ENCODE assay signal across 1 cellular context in genomic region chr20:62487564-62488086, GRCh38.
TF ChIP-seq lines count a peak whose summit lies in the region.

No MANE protein-coding gene starts in this region.

TF ChIP-seq in K562, 482 proteins besides CTCF, POLR2A, EP300 and RAD21 (continued from another document and continues in another):
- TF ChIP-seq RREB1 (CRISPR knock-in tag; IDR thresholded peaks at IDR 0.05) (no peak), BACH1 (tag; IDR thresholded peaks at IDR 0.05) (no peak), FOXA1 (IDR thresholded peaks at IDR 0.05; ENCODE audit: borderline replicate concordance) (no peak), STAT5B (CRISPR knock-in tag; IDR thresholded peaks at IDR 0.05) (no peak), IRF1 (CRISPR knock-in tag; IDR thresholded peaks at IDR 0.05; ENCODE audit: borderline replicate concordance) (no peak), BRF2 (IDR thresholded peaks at IDR 0.05; ENCODE audit: borderline replicate concordance, insufficient read depth, insufficient read length) (no peak), ZBTB17 (CRISPR knock-in tag; IDR thresholded peaks at IDR 0.05) (peak; percentile 27; the same call in 1 of the 2 replicates), MEF2D (tag; conservative IDR thresholded peaks at IDR 0.05; ENCODE audit: low read depth) (no peak), ZNF175 (CRISPR knock-in tag; IDR thresholded peaks at IDR 0.05; ENCODE audit: low read depth) (no peak), ZMIZ1 (IDR thresholded peaks at IDR 0.05; ENCODE audit: low read depth in 2 of 2, low read length in 2 of 2) (0 out of 4 replicates have a peak, but pooled peaks of 1 of the 2 experiments have one; percentile 39), SRSF1 (IDR thresholded peaks at IDR 0.05; ENCODE audit: low read depth, low read length) (no peak), ZNF143 (CRISPR knock-in tag; IDR thresholded peaks at IDR 0.05) (no peak), ZFX (CRISPR knock-in tag; IDR thresholded peaks at IDR 0.05) (peak; percentile 39; the same call in 1 of the 2 replicates), ZNF444 (CRISPR knock-in tag; IDR thresholded peaks at IDR 0.05) (peak; percentile 40; the same call in 1 of the 2 replicates), NCOA4 (IDR thresholded peaks at IDR 0.05; ENCODE audit: partially characterized antibody) (no peak), GTF2A2 (tag; IDR thresholded peaks at IDR 0.05) (no peak), KLF6 (CRISPR knock-in tag; IDR thresholded peaks at IDR 0.05; ENCODE audit: borderline replicate concordance) (no peak), RFX5 (IDR thresholded peaks at IDR 0.05; ENCODE audit: low read depth, low read length) (no peak), CHD4 (IDR thresholded peaks at IDR 0.05; ENCODE audit: insufficient read depth, insufficient replicate concordance, low read depth, low read length, poor library complexity, severe bottlenecking) (no peak), ZBTB26 (CRISPR knock-in tag; IDR thresholded peaks at IDR 0.05) (no peak), ZNF75A (CRISPR knock-in tag; IDR thresholded peaks at IDR 0.05) (no peak), ZHX1 (conservative IDR thresholded peaks at IDR 0.05; ENCODE audit: low read length) (no peak), HNRNPUL1 (IDR thresholded peaks at IDR 0.05; ENCODE audit: low read length) (no peak), TBL1XR1 (IDR thresholded peaks at IDR 0.05; ENCODE audit: low read length in 2 of 2) (peak in 1 of 2 experiments; percentile 41; a peak in 1 of 4 replicates), ARHGAP35 (IDR thresholded peaks at IDR 0.05; ENCODE audit: partially characterized antibody) (no peak), ZC3H8 (IDR thresholded peaks at IDR 0.05) (no peak), DPF2 (IDR thresholded peaks at IDR 0.05) (peak; percentile 89), JUNB (CRISPR knock-in tag; conservative IDR thresholded peaks at IDR 0.05) (no peak), RFX7 (CRISPR knock-in tag; IDR thresholded peaks at IDR 0.05) (no peak), HCFC1 (IDR thresholded peaks at IDR 0.05; ENCODE audit: low read depth, low read length) (no peak), ZNF197 (CRISPR knock-in tag; IDR thresholded peaks at IDR 0.05; ENCODE audit: low read depth) (no peak), MYNN (IDR thresholded peaks at IDR 0.05) (peak; percentile 92; the same call in 1 of the 2 replicates), MYNN (CRISPR knock-in tag; IDR thresholded peaks at IDR 0.05) (no peak), PCBP1 (IDR thresholded peaks at IDR 0.05; ENCODE audit: low read depth, low read length, poor library complexity, severe bottlenecking) (no peak), NR2C1 (IDR thresholded peaks at IDR 0.05) (no peak), NR2C1 (tag; IDR thresholded peaks at IDR 0.05) (no peak), ATF3 (IDR thresholded peaks at IDR 0.05) (no peak), ATF3 (CRISPR knock-in tag; conservative IDR thresholded peaks at IDR 0.05) (no peak), NBN (IDR thresholded peaks at IDR 0.05; ENCODE audit: low read depth) (no peak), CSDE1 (IDR thresholded peaks at IDR 0.05) (no peak), ZBED1 (IDR thresholded peaks at IDR 0.05) (no peak), ZNF280A (IDR thresholded peaks at IDR 0.05; ENCODE audit: low read depth, partially characterized antibody) (no peak), TARDBP (IDR thresholded peaks at IDR 0.05) (no peak), NFE2L1 (tag; IDR thresholded peaks at IDR 0.05; ENCODE audit: borderline replicate concordance, low read depth) (no peak), ZZZ3 (IDR thresholded peaks at IDR 0.05) (no peak), RBM34 (IDR thresholded peaks at IDR 0.05; ENCODE audit: borderline replicate concordance, insufficient read depth, low read length) (no peak), ETV5 (CRISPR knock-in tag; IDR thresholded peaks at IDR 0.05; ENCODE audit: low read depth) (no peak), ZKSCAN3 (CRISPR knock-in tag; IDR thresholded peaks at IDR 0.05) (no peak), ETV6 (IDR thresholded peaks at IDR 0.05; ENCODE audit: borderline replicate concordance in 1 of 2, low read depth in 2 of 2, low read length in 1 of 2) (no peak), ETV6 (CRISPR knock-in tag; IDR thresholded peaks at IDR 0.05; ENCODE audit: borderline replicate concordance) (no peak), DACH1 (IDR thresholded peaks at IDR 0.05; ENCODE audit: partially characterized antibody) (no peak), KDM2B (CRISPR knock-in tag; IDR thresholded peaks at IDR 0.05) (no peak), GTF2F1 (IDR thresholded peaks at IDR 0.05; ENCODE audit: low read depth, low read length) (no peak), PHB (CRISPR knock-in tag; IDR thresholded peaks at IDR 0.05) (no peak), SP2 (IDR thresholded peaks at IDR 0.05; ENCODE audit: extremely low read depth, low read depth, low read length, poor library complexity, severe bottlenecking) (no peak), SRSF7 (optimal IDR thresholded peaks at IDR 0.05; ENCODE audit: low read depth, low read length) (no peak)
